ENCODE assay signal across 22 cellular contexts in the genomic region with DNA sequence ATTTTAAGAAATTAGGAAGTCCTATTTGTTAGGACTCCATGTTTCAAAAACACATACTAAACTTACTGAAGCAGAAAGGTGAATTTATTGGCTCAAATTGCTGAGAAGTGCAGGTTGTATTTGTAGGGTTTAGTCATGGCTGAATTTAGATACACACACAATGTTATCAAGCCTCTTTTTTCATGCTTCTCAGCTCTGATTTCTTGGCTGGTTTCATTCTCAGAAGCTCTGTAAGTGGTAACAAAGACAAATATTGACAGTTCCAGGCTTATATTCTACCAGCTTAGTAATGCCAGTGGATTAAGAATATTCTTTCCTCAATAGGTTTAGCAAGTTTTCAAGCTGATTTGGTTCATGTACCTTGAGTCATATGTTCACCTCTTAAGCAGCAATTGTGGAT. TPM values are rescaled to one million over a fixed set of nuclear protein-coding genes. Genes with fewer than 3 reads are reported as not detected.
DNase-seq lines count a peak whose midpoint lies in the region; ATAC-seq, FAIRE-seq and TF ChIP-seq lines count a peak whose summit lies in the region.
"Had no signal": no experiment of that assay in that cellular context is flagged by ENCODE, and none has a peak within 500 bp of the region (broad histone marks: within the 10 kb centered on the region; RNA-seq: fewer than 3 reads in every experiment).

No MANE protein-coding gene starts in this region.

- H3K4me1 ChIP-seq in pancreas (no peaks in the 10 kb centered on the region), esophagus muscularis mucosa (no peaks in the 10 kb centered on the region), Peyer's patch (no peaks in the 10 kb centered on the region)
- H3K4me1 ChIP-seq: A549; BLaER1 treated with 17β-estradiol and CSF1 and Interleukin-3, amounts not matched to agents 10 nM and 100 nM; Caco-2 had no signal

- intact Hi-C loops in pancreas (cut with DNase I) (no loop called here), esophagus muscularis mucosa (cut with DNase I) (no loop called here)

- TF ChIP-seq CTCF in pancreas (IDR thresholded peaks at IDR 0.05) (no peak), esophagus muscularis mucosa (IDR thresholded peaks at IDR 0.05) (no peak), Peyer's patch (IDR thresholded peaks at IDR 0.05) (no peak)

- H3K9me3 ChIP-seq in pancreas, result no peaks in the 10 kb centered on the region
- H3K9me3 ChIP-seq in esophagus muscularis mucosa, result no peaks in the 10 kb centered on the region
- H3K9me3 ChIP-seq in Peyer's patch, result peaks cover 0 to 5% (median 0%) of the 10 kb centered on the region in 4 donors
- H3K9me3 ChIP-seq: A549, Caco-2 had no signal

- TF ChIP-seq EP300 in esophagus muscularis mucosa (IDR thresholded peaks at IDR 0.05), result no peak

- DNase-seq in DMS53 (lab: John Stamatoyannopoulos, UW), result peak; percentile 30
- DNase-seq in pancreas, result no peak
- no peak for DNase-seq in esophagus muscularis mucosa (ENCODE audit: extremely low spot score)
- DNase-seq in H7, result no peak
- no peak for DNase-seq in Peyer's patch
- DNase-seq: AML-193; Caco-2; Calu3; CD4-positive, alpha-beta T cell; CD8-positive, alpha-beta T cell; DMS79 treated with DMSO at 0.1 percent for 48 hours; GF-D8 had no signal

- no peaks in the 10 kb centered on the region for H3K27me3 ChIP-seq in pancreas
- H3K27me3 ChIP-seq in esophagus muscularis mucosa, result no peaks in the 10 kb centered on the region
- no peaks in the 10 kb centered on the region for H3K27me3 ChIP-seq in H7 (ENCODE audit: control insufficient read depth, insufficient read depth, low read length)
- H3K27me3 ChIP-seq in Peyer's patch, result no peaks in the 10 kb centered on the region
- H3K27me3 ChIP-seq: BLaER1 treated with 17β-estradiol and CSF1 and Interleukin-3, amounts not matched to agents 10 nM and 100 nM had no signal

- H3K4me3 ChIP-seq in pancreas (no peak overlapping the region), esophagus muscularis mucosa (no peak overlapping the region), H7 (ENCODE audit: insufficient read depth, low read depth, low read length) (no peak overlapping the region), Peyer's patch (no peak overlapping the region)
- H3K4me3 ChIP-seq: A549; BLaER1 treated with 17β-estradiol and CSF1 and Interleukin-3, amounts not matched to agents 10 nM and 100 nM had no signal

- no peak for FAIRE-seq in pancreas (lab: Jason Lieb, UNC)
- FAIRE-seq: A549, D721Med, G401.6, GM12891, GM19239 had no signal

- H3K36me3 ChIP-seq in pancreas, result no peaks in the 10 kb centered on the region
- H3K36me3 ChIP-seq in esophagus muscularis mucosa, result no peaks in the 10 kb centered on the region
- H3K36me3 ChIP-seq in H7 (replicated peaks; ENCODE audit: control insufficient read depth, insufficient read depth, low read length), result no peaks in the 10 kb centered on the region; the same call in 1 of the 2 replicates
- H3K36me3 ChIP-seq in Peyer's patch, result no peaks in the 10 kb centered on the region
- H3K36me3 ChIP-seq: BLaER1 treated with 17β-estradiol and CSF1 and Interleukin-3, amounts not matched to agents 10 nM and 100 nM had no signal

- no peak for TF ChIP-seq POLR2A in esophagus muscularis mucosa (IDR thresholded peaks at IDR 0.05; ENCODE audit: low read depth)
- no peak for TF ChIP-seq POLR2A in Peyer's patch (IDR thresholded peaks at IDR 0.05)

- peak; percentile 51 for ATAC-seq in esophagus mucosa
- ATAC-seq in pancreas, result peak in 3 of 4 donors; percentile 65 to 72 (median 66)
- ATAC-seq: A549; CD8-positive, alpha-beta T cell had no signal

- no peak overlapping the region for H3K27ac ChIP-seq in pancreas
- H3K27ac ChIP-seq in esophagus muscularis mucosa (replicated peaks in 1 of 4), result no peak overlapping the region
- no peak overlapping the region for H3K27ac ChIP-seq in Peyer's patch
- H3K27ac ChIP-seq: 22Rv1; A549; BLaER1 treated with 17β-estradiol and CSF1 and Interleukin-3, amounts not matched to agents 10 nM and 100 nM; C4-2B had no signal

RNA-seq across cellular contexts. Expression of a gene that starts 52.2 kb away (rescaled TPM):
- total RNA-seq in esophagus mucosa (0.88 TPM), pancreas (1 to 10 TPM; 1.2 to 7.3 (median 4.5) TPM), esophagus muscularis mucosa (1 to 10 TPM in 2 of 4 donors, not detected in 2; 1.2 to 2.2 TPM), Peyer's patch (100 to 1,000 TPM in 1 of 4 donors, 10 to 100 TPM in 2, 1 to 10 TPM in 1; 4.1 to 119 (median 41.9) TPM)
- 10 to 100 TPM in 1 of 2 donors, 1 to 10 TPM in 1; 5.2 to 21.1 TPM for polyA plus RNA-seq in pancreas
- total RNA-seq in H7 (2014; rRNA removed; shearing (Covaris generic)), result 62.9 and 64.9 TPM in 2 replicates
- polyA plus RNA-seq: BJ had no signal
